2 cellular contexts compared by ENCODE assay signal in genomic region chr7:1019789-1020610, GRCh38.
A peak's percentile ranks its signal among the peaks of the same experiment; 100 is the strongest.
TF ChIP-seq lines count a peak whose summit lies in the region.

No MANE protein-coding gene starts in this region.

TF ChIP-seq in GM23338, 12 proteins besides CTCF, POLR2A, EP300 and RAD21:
- TF ChIP-seq REST (IDR thresholded peaks at IDR 0.05; ENCODE audit: unreplicated experiment) (no peak), EZH2 (IDR thresholded peaks at IDR 0.05; ENCODE audit: low read depth, unreplicated experiment) (no peak), POLR2AphosphoS5 (IDR thresholded peaks at IDR 0.05; ENCODE audit: low read depth) (no peak), ZNF331 (CRISPR knock-in tag; IDR thresholded peaks at IDR 0.05; ENCODE audit: low read depth) (no peak), CREB1 (CRISPR knock-in tag; IDR thresholded peaks at IDR 0.05; ENCODE audit: low read depth) (no peak), ZNF114 (CRISPR knock-in tag; IDR thresholded peaks at IDR 0.05) (no peak), JUNB (IDR thresholded peaks at IDR 0.05; ENCODE audit: unreplicated experiment) (no peak), EZH2phosphoT487 (IDR thresholded peaks at IDR 0.05; ENCODE audit: unreplicated experiment) (no peak), NANOG (IDR thresholded peaks at IDR 0.05; ENCODE audit: borderline replicate concordance) (no peak), STAT1 (IDR thresholded peaks at IDR 0.05; ENCODE audit: unreplicated experiment) (no peak)
- TF ChIP-seq, protein P1, sequence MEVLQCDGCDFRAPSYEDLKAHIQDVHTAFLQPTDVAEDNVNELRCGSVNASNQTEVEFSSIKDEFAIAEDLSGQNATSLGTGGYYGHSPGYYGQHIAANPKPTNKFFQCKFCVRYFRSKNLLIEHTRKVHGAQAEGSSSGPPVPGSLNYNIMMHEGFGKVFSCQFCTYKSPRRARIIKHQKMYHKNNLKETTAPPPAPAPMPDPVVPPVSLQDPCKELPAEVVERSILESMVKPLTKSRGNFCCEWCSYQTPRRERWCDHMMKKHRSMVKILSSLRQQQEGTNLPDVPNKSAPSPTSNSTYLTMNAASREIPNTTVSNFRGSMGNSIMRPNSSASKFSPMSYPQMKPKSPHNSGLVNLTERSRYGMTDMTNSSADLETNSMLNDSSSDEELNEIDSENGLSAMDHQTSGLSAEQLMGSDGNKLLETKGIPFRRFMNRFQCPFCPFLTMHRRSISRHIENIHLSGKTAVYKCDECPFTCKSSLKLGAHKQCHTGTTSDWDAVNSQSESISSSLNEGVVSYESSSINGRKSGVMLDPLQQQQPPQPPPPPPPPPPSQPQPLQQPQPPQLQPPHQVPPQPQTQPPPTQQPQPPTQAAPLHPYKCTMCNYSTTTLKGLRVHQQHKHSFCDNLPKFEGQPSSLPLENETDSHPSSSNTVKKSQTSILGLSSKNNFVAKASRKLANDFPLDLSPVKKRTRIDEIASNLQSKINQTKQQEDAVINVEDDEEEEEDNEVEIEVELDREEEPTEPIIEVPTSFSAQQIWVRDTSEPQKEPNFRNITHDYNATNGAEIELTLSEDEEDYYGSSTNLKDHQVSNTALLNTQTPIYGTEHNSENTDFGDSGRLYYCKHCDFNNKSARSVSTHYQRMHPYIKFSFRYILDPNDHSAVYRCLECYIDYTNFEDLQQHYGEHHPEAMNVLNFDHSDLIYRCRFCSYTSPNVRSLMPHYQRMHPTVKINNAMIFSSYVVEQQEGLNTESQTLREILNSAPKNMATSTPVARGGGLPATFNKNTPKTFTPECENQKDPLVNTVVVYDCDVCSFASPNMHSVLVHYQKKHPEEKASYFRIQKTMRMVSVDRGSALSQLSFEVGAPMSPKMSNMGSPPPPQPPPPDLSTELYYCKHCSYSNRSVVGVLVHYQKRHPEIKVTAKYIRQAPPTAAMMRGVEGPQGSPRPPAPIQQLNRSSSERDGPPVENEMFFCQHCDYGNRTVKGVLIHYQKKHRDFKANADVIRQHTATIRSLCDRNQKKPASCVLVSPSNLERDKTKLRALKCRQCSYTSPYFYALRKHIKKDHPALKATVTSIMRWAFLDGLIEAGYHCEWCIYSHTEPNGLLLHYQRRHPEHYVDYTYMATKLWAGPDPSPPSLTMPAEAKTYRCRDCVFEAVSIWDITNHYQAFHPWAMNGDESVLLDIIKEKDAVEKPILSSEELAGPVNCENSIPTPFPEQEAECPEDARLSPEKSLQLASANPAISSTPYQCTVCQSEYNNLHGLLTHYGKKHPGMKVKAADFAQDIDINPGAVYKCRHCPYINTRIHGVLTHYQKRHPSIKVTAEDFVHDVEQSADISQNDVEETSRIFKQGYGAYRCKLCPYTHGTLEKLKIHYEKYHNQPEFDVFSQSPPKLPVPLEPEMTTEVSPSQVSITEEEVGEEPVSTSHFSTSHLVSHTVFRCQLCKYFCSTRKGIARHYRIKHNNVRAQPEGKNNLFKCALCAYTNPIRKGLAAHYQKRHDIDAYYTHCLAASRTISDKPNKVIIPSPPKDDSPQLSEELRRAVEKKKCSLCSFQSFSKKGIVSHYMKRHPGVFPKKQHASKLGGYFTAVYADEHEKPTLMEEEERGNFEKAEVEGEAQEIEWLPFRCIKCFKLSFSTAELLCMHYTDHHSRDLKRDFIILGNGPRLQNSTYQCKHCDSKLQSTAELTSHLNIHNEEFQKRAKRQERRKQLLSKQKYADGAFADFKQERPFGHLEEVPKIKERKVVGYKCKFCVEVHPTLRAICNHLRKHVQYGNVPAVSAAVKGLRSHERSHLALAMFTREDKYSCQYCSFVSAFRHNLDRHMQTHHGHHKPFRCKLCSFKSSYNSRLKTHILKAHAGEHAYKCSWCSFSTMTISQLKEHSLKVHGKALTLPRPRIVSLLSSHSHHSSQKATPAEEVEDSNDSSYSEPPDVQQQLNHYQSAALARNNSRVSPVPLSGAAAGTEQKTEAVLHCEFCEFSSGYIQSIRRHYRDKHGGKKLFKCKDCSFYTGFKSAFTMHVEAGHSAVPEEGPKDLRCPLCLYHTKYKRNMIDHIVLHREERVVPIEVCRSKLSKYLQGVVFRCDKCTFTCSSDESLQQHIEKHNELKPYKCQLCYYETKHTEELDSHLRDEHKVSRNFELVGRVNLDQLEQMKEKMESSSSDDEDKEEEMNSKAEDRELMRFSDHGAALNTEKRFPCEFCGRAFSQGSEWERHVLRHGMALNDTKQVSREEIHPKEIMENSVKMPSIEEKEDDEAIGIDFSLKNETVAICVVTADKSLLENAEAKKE (CRISPR knock-in tag; IDR thresholded peaks at IDR 0.05) = no peak
- TF ChIP-seq, protein P2, sequence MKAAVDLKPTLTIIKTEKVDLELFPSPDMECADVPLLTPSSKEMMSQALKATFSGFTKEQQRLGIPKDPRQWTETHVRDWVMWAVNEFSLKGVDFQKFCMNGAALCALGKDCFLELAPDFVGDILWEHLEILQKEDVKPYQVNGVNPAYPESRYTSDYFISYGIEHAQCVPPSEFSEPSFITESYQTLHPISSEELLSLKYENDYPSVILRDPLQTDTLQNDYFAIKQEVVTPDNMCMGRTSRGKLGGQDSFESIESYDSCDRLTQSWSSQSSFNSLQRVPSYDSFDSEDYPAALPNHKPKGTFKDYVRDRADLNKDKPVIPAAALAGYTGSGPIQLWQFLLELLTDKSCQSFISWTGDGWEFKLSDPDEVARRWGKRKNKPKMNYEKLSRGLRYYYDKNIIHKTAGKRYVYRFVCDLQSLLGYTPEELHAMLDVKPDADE (IDR thresholded peaks at IDR 0.05) = no peak

TF ChIP-seq in GM12878, 131 proteins besides CTCF, POLR2A, EP300 and RAD21:
- TF ChIP-seq POLR2AphosphoS2 (IDR thresholded peaks at IDR 0.05; ENCODE audit: low read depth, low read length) = peak; percentile 47; the same call in 1 of the 2 replicates
- no peak for TF ChIP-seq CBFB (IDR thresholded peaks at IDR 0.05; ENCODE audit: low read depth)
